ENCODE assay signal across 1 cellular context in genomic region chr14:96423446-96424103, GRCh38.
TF ChIP-seq lines count a peak whose summit lies in the region.

No MANE protein-coding gene starts in this region.

TF ChIP-seq in GM12878, 131 proteins besides CTCF, POLR2A, EP300 and RAD21:
- TF ChIP-seq IKZF2 (IDR thresholded peaks at IDR 0.05) = no peak
- TF ChIP-seq LARP7 (IDR thresholded peaks at IDR 0.05) = no peak
- TF ChIP-seq CREB1 (IDR thresholded peaks at IDR 0.05; ENCODE audit: low read depth) = no peak
- TF ChIP-seq JUND (IDR thresholded peaks at IDR 0.05; ENCODE audit: low read depth, low read length) = no peak
- TF ChIP-seq DPF2 (IDR thresholded peaks at IDR 0.05) = no peak
- TF ChIP-seq CEBPB (IDR thresholded peaks at IDR 0.05; ENCODE audit: borderline replicate concordance in 1 of 2, low read depth in 2 of 2, low read length in 2 of 2) = no peak
- no peak for TF ChIP-seq JUNB (IDR thresholded peaks at IDR 0.05)
- no peak for TF ChIP-seq ZNF622 (IDR thresholded peaks at IDR 0.05)
- no peak for TF ChIP-seq BACH1 (IDR thresholded peaks at IDR 0.05; ENCODE audit: borderline replicate concordance)
- no peak for TF ChIP-seq RB1 (IDR thresholded peaks at IDR 0.05; ENCODE audit: borderline replicate concordance)
- TF ChIP-seq SKIL (IDR thresholded peaks at IDR 0.05; ENCODE audit: low read depth, poor library complexity, severe bottlenecking) = no peak
